In the genomic region with DNA sequence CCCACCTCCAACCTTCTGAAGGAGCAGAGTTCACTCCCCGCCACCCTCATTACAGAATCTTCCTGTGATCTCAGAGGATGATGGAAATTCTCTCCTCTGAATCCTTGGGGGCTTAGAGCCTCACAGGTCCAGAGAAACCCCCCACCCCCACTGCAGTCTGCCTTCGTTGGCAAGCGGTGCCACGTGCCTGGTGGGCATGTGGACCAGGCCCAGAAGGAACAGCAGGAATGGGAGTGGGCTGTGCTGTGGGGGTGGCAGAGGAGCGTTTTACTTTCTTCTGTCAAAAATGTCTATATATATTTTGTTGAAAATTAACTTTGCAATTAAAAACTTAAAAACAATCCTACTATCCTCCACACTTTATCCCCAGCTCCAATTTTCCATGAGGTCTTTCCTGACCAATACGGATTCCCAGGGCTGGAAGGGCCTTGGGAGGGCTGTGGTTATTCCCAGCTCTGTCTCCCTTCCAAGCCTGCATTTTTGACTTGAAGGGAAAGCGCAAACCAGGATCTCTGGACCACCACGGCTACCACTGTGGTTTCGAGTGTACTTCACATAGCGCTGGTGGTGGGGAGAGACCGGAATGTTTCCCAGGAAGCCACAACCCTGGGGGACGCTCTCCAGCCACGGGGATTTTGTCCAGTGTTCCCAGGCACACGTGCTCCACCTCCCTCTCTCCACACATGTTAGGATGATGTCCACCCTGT, we compare ENCODE assay signal across 13 cellular contexts. TPM values are rescaled to one million over a fixed set of nuclear protein-coding genes. Genes with fewer than 3 reads are reported as not detected.
A peak's percentile ranks its signal among the peaks of the same experiment; 100 is the strongest.
DNase-seq lines count a peak whose midpoint lies in the region; ATAC-seq, FAIRE-seq and TF ChIP-seq lines count a peak whose summit lies in the region.
"Had no signal": no experiment of that assay in that cellular context is flagged by ENCODE, and none has a peak within 500 bp of the region (broad histone marks: within the 10 kb centered on the region; RNA-seq: fewer than 3 reads in every experiment).

No MANE protein-coding gene starts in this region.

- TF ChIP-seq POLR2A in IMR-90 (IDR thresholded peaks at IDR 0.05; ENCODE audit: low read depth, low read length), result no peak

- WGBS in IMR-90 (ENCODE audit: extremely low coverage in 2 of 2, insufficient read length in 1 of 2), 2 experiments, result 38% methylated on average over 1 of the region's 14 CpGs; no CpG with 5 or more reads in 1 of the 2 experiments

- no peak for TF ChIP-seq RAD21 in IMR-90 (IDR thresholded peaks at IDR 0.05; ENCODE audit: low read length)

- no peak overlapping the region for H4K5ac ChIP-seq in IMR-90 (ENCODE audit: low read depth, low read length)

- intact Hi-C loops in CD4-positive, alpha-beta memory T cell (cut with micrococcal nuclease), result loop anchor here (5.0 kb wide), 2 partner anchors 88 to 113 kb away; partner anchors contain the start of gene SUN2
- intact Hi-C loops in IMR-90 (cut with micrococcal nuclease), result loop anchor here (5.0 kb wide), 1 partner anchor 58 kb away; no protein-coding TSS in a partner anchor

- no peak overlapping the region for H3K4me3 ChIP-seq in CD4-positive, alpha-beta memory T cell (ENCODE audit: low read length in 2 of 2)
- no peak overlapping the region for H3K4me3 ChIP-seq in IMR-90 (ENCODE audit: insufficient read depth, low read depth, low read length)

- POLR2A ChIA-PET in CD4-positive, alpha-beta memory T cell (lab: Charles Lee; ENCODE audit: partially characterized antibody), result interaction anchor here (1.4 to 4.7 kb wide), 4 partner anchors 27 to 111 kb away, joined by 4 to 49 read pairs (median 36); partner anchors contain the start of genes CBX6 and SUN2
- POLR2A ChIA-PET in IMR-90 (lab: Charles Lee; ENCODE audit: unreplicated experiment), result no interaction called here

- H3K9me1 ChIP-seq in IMR-90 (ENCODE audit: insufficient read depth, low read length), result no peaks in the 10 kb centered on the region

- H3K27ac Mint-ChIP-seq in CD4-positive, alpha-beta memory T cell, result no peak overlapping the region
- peak overlapping the region; percentile 46 for H3K27ac Mint-ChIP-seq in central memory CD8-positive, alpha-beta T cell (ENCODE audit: low read depth)
- H3K27ac Mint-ChIP-seq in neural crest cell (ENCODE audit: unreplicated experiment), result no peak overlapping the region

- H3K14ac ChIP-seq in IMR-90 (replicated peaks; ENCODE audit: low read depth, low read length), result no peak overlapping the region

- H2BK5ac ChIP-seq in IMR-90 (ENCODE audit: low read depth, low read length, poor library complexity, severe bottlenecking), result no peak overlapping the region

- H4K8ac ChIP-seq in IMR-90 (ENCODE audit: low read depth in 2 of 2, low read length in 2 of 2), result no peak overlapping the region

- no peak for TF ChIP-seq CTCF in IMR-90 (conservative IDR thresholded peaks at IDR 0.05; ENCODE audit: low read depth, low read length)
- no peak for TF ChIP-seq CTCF in neural crest cell (conservative IDR thresholded peaks at IDR 0.05)

- H3K23ac ChIP-seq in IMR-90 (ENCODE audit: low read depth, low read length), result 0 out of 2 replicates have a peak overlapping the region, but pooled peaks have one; percentile 27

- dilution Hi-C loops in IMR-90 (cut with HindIII; ENCODE audit: low sequenced_read_pairs, unreplicated experiment), result no loop called here

- peaks cover 0 to 1% (median 0%) of the 10 kb centered on the region in 8 donors for H3K9me3 Mint-ChIP-seq in CD4-positive, alpha-beta memory T cell
- H3K9me3 Mint-ChIP-seq in central memory CD8-positive, alpha-beta T cell, result no peaks in the 10 kb centered on the region
- no peaks in the 10 kb centered on the region for H3K9me3 Mint-ChIP-seq in neural crest cell

- peaks cover 7 to 25% (median 16%) of the 10 kb centered on the region in 4 donors for H3K4me1 Mint-ChIP-seq in CD4-positive, alpha-beta memory T cell
- H3K4me1 Mint-ChIP-seq in central memory CD8-positive, alpha-beta T cell, result peaks cover 29% of the 10 kb centered on the region
- peaks cover 4% of the 10 kb centered on the region for H3K4me1 Mint-ChIP-seq in neural crest cell

- ATAC-seq in IMR-90 (ENCODE audit: low read depth) (no peak), HG03175 (IDR thresholded peaks at IDR 0.05; ENCODE audit: unreplicated experiment) (no peak), GM19463 (IDR thresholded peaks at IDR 0.05; ENCODE audit: unreplicated experiment) (no peak)
- ATAC-seq in central memory CD8-positive, alpha-beta T cell (replicated peaks; ENCODE audit: extremely low read depth, poor library complexity, severe bottlenecking), result no peak

- H3K36me3 Mint-ChIP-seq in CD4-positive, alpha-beta memory T cell, result peaks cover 0 to 1% of the 10 kb centered on the region in 2 donors
- H3K36me3 Mint-ChIP-seq in central memory CD8-positive, alpha-beta T cell (ENCODE audit: insufficient read depth), result peaks cover 4% of the 10 kb centered on the region
- no peaks in the 10 kb centered on the region for H3K36me3 Mint-ChIP-seq in neural crest cell (ENCODE audit: low read depth)

- no TSS peak for BruUV-seq in IMR-90 (replicated peaks; lab: Mats Ljungman, UMichigan)

- H2AFZ ChIP-seq in IMR-90 (replicated peaks; ENCODE audit: low read length, poor library complexity), result peak overlapping the region; percentile 34

- DNase-seq in CD4-positive, alpha-beta memory T cell, result no peak
- DNase-seq in IMR-90 (no peak), neural crest cell (ENCODE audit: low read depth, low spot score) (no peak), substantia nigra (lab: John Stamatoyannopoulos, UW) (no peak), RCC 7860 (ENCODE audit: low spot score) (no peak)
- no peak for DNase-seq in central memory CD8-positive, alpha-beta T cell (ENCODE audit: low spot score in 2 of 2)
- DNase-seq: activated CD4-positive, CD25-positive, alpha-beta regulatory T cell; DND-41; stimulated activated CD4-positive, alpha-beta T cell treated with anti-CD3 and anti-CD28 coated beads, Interleukin-4, amount 100 ng/mL, for 24 hours had no signal

- no peak overlapping the region for H2BK15ac ChIP-seq in IMR-90 (ENCODE audit: low read depth, low read length)

- no peak overlapping the region for H3K9ac ChIP-seq in IMR-90 (ENCODE audit: low read depth, low read length)

- H3K27ac ChIP-seq in CD4-positive, alpha-beta memory T cell (ENCODE audit: low read depth, low read length), result no peak overlapping the region
- H3K27ac ChIP-seq in IMR-90 (ENCODE audit: insufficient read depth, low read length) (no peak overlapping the region), substantia nigra (ENCODE audit: low read depth, low read length, poor library complexity, severe bottlenecking) (no peak overlapping the region)
- H3K27ac ChIP-seq: pancreas had no signal

- H3K56ac ChIP-seq in IMR-90 (ENCODE audit: extremely low read depth, insufficient read depth, low read length), result no peak overlapping the region

- no peak overlapping the region for H2BK120ac ChIP-seq in IMR-90 (ENCODE audit: low read depth, low read length)

- no peaks in the 10 kb centered on the region for H3K79me1 ChIP-seq in IMR-90 (ENCODE audit: low read depth in 1 of 2, low read length in 2 of 2)

- peaks cover 0 to 12% of the 10 kb centered on the region in 2 donors for H3K27me3 Mint-ChIP-seq in CD4-positive, alpha-beta memory T cell
- H3K27me3 Mint-ChIP-seq in central memory CD8-positive, alpha-beta T cell, result peaks cover 10% of the 10 kb centered on the region
- H3K27me3 Mint-ChIP-seq in neural crest cell (ENCODE audit: low read depth), result peaks cover 76% of the 10 kb centered on the region

- no peak overlapping the region for H3K4ac ChIP-seq in IMR-90 (ENCODE audit: low read depth, low read length)

- H4K91ac ChIP-seq in IMR-90 (ENCODE audit: insufficient read depth, low read depth, low read length), result no peak overlapping the region

- peaks cover 20% of the 10 kb centered on the region for H3K4me1 ChIP-seq in CD4-positive, alpha-beta memory T cell (ENCODE audit: insufficient read depth, low read length)
- no peaks in the 10 kb centered on the region for H3K4me1 ChIP-seq in IMR-90 (ENCODE audit: control insufficient read depth, insufficient read depth, low read length)

- CTCF ChIA-PET in CD4-positive, alpha-beta memory T cell (lab: Charles Lee; ENCODE audit: partially characterized antibody), result interaction anchor here (1.1 to 4.1 kb wide), 4 partner anchors 9 to 112 kb away, joined by 3 to 25 read pairs (median 10); no protein-coding TSS in a partner anchor
- CTCF ChIA-PET in IMR-90 (lab: Yijun Ruan, JAX), result no interaction called here

- in situ Hi-C loops in IMR-90 (cut with MboI; ENCODE audit: low sequenced_read_pairs), result no loop called here

- no peaks in the 10 kb centered on the region for H3K9me3 ChIP-seq in CD4-positive, alpha-beta memory T cell (ENCODE audit: control insufficient read depth in 1 of 2, low read length in 2 of 2)
- no peaks in the 10 kb centered on the region for H3K9me3 ChIP-seq in IMR-90 (ENCODE audit: control insufficient read depth, insufficient read depth, low read length)
- H3K9me3 ChIP-seq: pancreas had no signal

- no peak for FAIRE-seq in RCC 7860 (lab: Jason Lieb, UNC)
- FAIRE-seq: keratinocyte, pancreas had no signal

- H3K36me3 ChIP-seq in CD4-positive, alpha-beta memory T cell (ENCODE audit: insufficient read depth, low read length), result no peaks in the 10 kb centered on the region
- no peaks in the 10 kb centered on the region for H3K36me3 ChIP-seq in IMR-90 (ENCODE audit: control insufficient read depth, insufficient read depth, low read length)
- H3K36me3 ChIP-seq: pancreas had no signal

- no peaks in the 10 kb centered on the region for H4K20me1 ChIP-seq in IMR-90 (ENCODE audit: insufficient read depth, low read length)

- H3K27me3 ChIP-seq in CD4-positive, alpha-beta memory T cell (ENCODE audit: insufficient read depth, low read length), result peaks cover 9% of the 10 kb centered on the region
- H3K27me3 ChIP-seq in IMR-90 (ENCODE audit: control insufficient read depth, insufficient read depth, low read length), result peaks cover 32% of the 10 kb centered on the region
- H3K27me3 ChIP-seq: pancreas had no signal

- peak overlapping the region; percentile 23 for H2AK9ac ChIP-seq in IMR-90 (replicated peaks; ENCODE audit: low read depth, low read length, poor library complexity)

- no peak overlapping the region for H2AK5ac ChIP-seq in IMR-90 (ENCODE audit: low read depth, low read length)

- no peak overlapping the region for H3K18ac ChIP-seq in IMR-90 (ENCODE audit: low read depth, low read length)

- H2BK20ac ChIP-seq in IMR-90 (ENCODE audit: low read depth, low read length), result no peak overlapping the region

- no peak overlapping the region for H3K4me2 ChIP-seq in IMR-90 (ENCODE audit: low read depth, low read length)

- peak overlapping the region; percentile 57 to 77 (median 68) for H3K4me3 Mint-ChIP-seq in CD4-positive, alpha-beta memory T cell
- H3K4me3 Mint-ChIP-seq in central memory CD8-positive, alpha-beta T cell, result peak overlapping the region; percentile 57
- peak overlapping the region; percentile 79 for H3K4me3 Mint-ChIP-seq in neural crest cell

RNA-seq across cellular contexts. Expression of gene NPTXR, which starts 1.0 kb away (rescaled TPM):
- total RNA-seq in CD4-positive, alpha-beta memory T cell, result 1 to 10 TPM; 8.6 to 9.0 TPM
- polyA plus RNA-seq in CD4-positive, alpha-beta memory T cell, result under 1 TPM; 0.31 to 0.61 TPM
- 0.28 and 0.36 TPM in 2 replicates for total RNA-seq in IMR-90 (2012; rRNA removed)
- 1.8 and 2.2 TPM in 2 replicates for polyA plus RNA-seq in IMR-90 (2012; rRNA removed)
- polyA plus RNA-seq in IMR-90 (2012; cell fraction: cytosol; rRNA removed), result 1.3 and 2.3 TPM in 2 replicates
- polyA plus RNA-seq in IMR-90 (2012; cell fraction: nucleus; rRNA removed; ENCODE audit: low replicate concordance), result 1.4 and 1.6 TPM in 2 replicates
- total RNA-seq in neural crest cell, result 9.3 and 9.4 TPM in 2 replicates

RNA-seq across cellular contexts. Expression of gene CBX6, which starts 27.2 kb away (rescaled TPM):
- total RNA-seq in CD4-positive, alpha-beta memory T cell, result 10 to 100 TPM; 85.0 to 88.0 TPM
- polyA plus RNA-seq in CD4-positive, alpha-beta memory T cell, result 10 to 100 TPM in 1 of 2 donors, 1 to 10 TPM in 1; 4.1 to 10.9 TPM
- total RNA-seq in IMR-90 (2012; rRNA removed) (15.2 and 17.5 TPM in 2 replicates), neural crest cell (45.8 and 48.2 TPM in 2 replicates)
- polyA plus RNA-seq in IMR-90 (2012; rRNA removed), result 19.0 and 19.9 TPM in 2 replicates
- 9.6 and 14.6 TPM in 2 replicates for polyA plus RNA-seq in IMR-90 (2012; cell fraction: cytosol; rRNA removed)
- 26.7 and 45.8 TPM in 2 replicates for polyA plus RNA-seq in IMR-90 (2012; cell fraction: nucleus; rRNA removed; ENCODE audit: low replicate concordance)

RNA-seq across cellular contexts. Expression of gene DNAL4, which starts 50.9 kb away (rescaled TPM):
- 1 to 10 TPM; 8.6 to 9.6 TPM for total RNA-seq in CD4-positive, alpha-beta memory T cell
- 10 to 100 TPM; 11.1 to 13.3 TPM for polyA plus RNA-seq in CD4-positive, alpha-beta memory T cell
- total RNA-seq in IMR-90 (2012; rRNA removed), result 6.1 and 6.9 TPM in 2 replicates
- polyA plus RNA-seq in IMR-90 (2012; rRNA removed), result 12.1 and 14.2 TPM in 2 replicates
- 14.7 and 19.4 TPM in 2 replicates for polyA plus RNA-seq in IMR-90 (2012; cell fraction: cytosol; rRNA removed)
- 7.3 and 9.3 TPM in 2 replicates for polyA plus RNA-seq in IMR-90 (2012; cell fraction: nucleus; rRNA removed; ENCODE audit: low replicate concordance)
- 18.0 and 18.9 TPM in 2 replicates for total RNA-seq in neural crest cell
